9 cellular contexts compared by ENCODE assay signal in the genomic region with DNA sequence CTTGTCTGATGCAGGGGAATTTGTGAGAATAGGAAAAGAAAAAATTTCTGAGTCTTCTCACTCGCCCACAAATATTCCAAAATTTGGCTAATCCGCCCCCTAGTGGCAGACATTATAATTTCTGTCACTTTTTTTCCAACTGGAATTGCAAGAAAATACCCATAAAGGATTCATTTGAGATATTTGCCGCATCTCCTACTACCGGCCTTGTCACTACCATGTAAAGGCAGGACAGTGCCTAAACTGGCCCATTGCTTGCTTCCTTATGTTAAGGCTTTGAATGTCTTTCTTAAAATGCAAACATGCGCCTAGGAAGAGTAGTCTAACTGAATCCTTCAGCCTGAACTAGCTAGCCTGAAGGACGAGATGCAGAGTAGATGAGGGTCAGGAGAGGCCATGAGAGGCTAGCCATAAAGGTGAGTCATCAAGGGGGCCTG. TPM values are rescaled to one million over a fixed set of nuclear protein-coding genes. Genes with fewer than 3 reads are reported as not detected.
DNase-seq lines count a peak whose midpoint lies in the region; ATAC-seq and TF ChIP-seq lines count a peak whose summit lies in the region.
"Had no signal": no experiment of that assay in that cellular context is flagged by ENCODE, and none has a peak within 500 bp of the region (broad histone marks: within the 10 kb centered on the region; RNA-seq: fewer than 3 reads in every experiment).

No MANE protein-coding gene starts in this region.

- H3K27ac ChIP-seq in HL-60 (replicated peaks) (no peak overlapping the region), endodermal cell (ENCODE audit: low read depth, low read length) (no peak overlapping the region)

- H3K36me3 ChIP-seq in endodermal cell (ENCODE audit: control insufficient read depth, insufficient read depth, low read length) = no peaks in the 10 kb centered on the region

- no peaks in the 10 kb centered on the region for H3K9me3 Mint-ChIP-seq in endodermal cell
- no peaks in the 10 kb centered on the region for H3K9me3 Mint-ChIP-seq in nephron

- H3K9ac ChIP-seq in endodermal cell (ENCODE audit: extremely low read depth, low read length, poor library complexity, severe bottlenecking) = no peak overlapping the region

- no peak overlapping the region for H3K4me3 Mint-ChIP-seq in endodermal cell
- H3K4me3 Mint-ChIP-seq in nephron = no peak overlapping the region
- H3K4me3 Mint-ChIP-seq: activated naive CD8-positive, alpha-beta T cell had no signal

- peak; percentile 51 for DNase-seq in NCI-H748 (lab: John Stamatoyannopoulos, UW; ENCODE audit: unreplicated experiment)
- DNase-seq in NCI-H748 treated with DMSO at 0.1 percent for 48 hours (lab: John Stamatoyannopoulos, UW) = no peak
- peak in 1 of 2 experiments; percentile 36 for DNase-seq in HL-60 (ENCODE audit: low read depth in 1 of 2, low spot score in 1 of 2)
- peak; percentile 19 for DNase-seq in SKM-1 (lab: John Stamatoyannopoulos, UW; ENCODE audit: unreplicated experiment)
- DNase-seq in endodermal cell = peak; percentile 73

- H3K4me1 Mint-ChIP-seq in endodermal cell (no peaks in the 10 kb centered on the region), nephron (no peaks in the 10 kb centered on the region)

- no peaks in the 10 kb centered on the region for H3K4me1 ChIP-seq in endodermal cell (ENCODE audit: control insufficient read depth, insufficient read depth, low read length)

- no peaks in the 10 kb centered on the region for H3K9me3 ChIP-seq in endodermal cell (ENCODE audit: control insufficient read depth, low read length)

- H3K27ac Mint-ChIP-seq in endodermal cell = no peak overlapping the region
- no peak overlapping the region for H3K27ac Mint-ChIP-seq in nephron
- H3K27ac Mint-ChIP-seq: activated naive CD8-positive, alpha-beta T cell had no signal

- no peaks in the 10 kb centered on the region for H3K36me3 Mint-ChIP-seq in endodermal cell (ENCODE audit: low read depth)
- no peaks in the 10 kb centered on the region for H3K36me3 Mint-ChIP-seq in nephron (ENCODE audit: low read depth)
- H3K36me3 Mint-ChIP-seq: activated naive CD8-positive, alpha-beta T cell had no signal

- 60 to 74% methylated on average over 4 to 6 of the region's 6 CpGs for WGBS in endodermal cell (ENCODE audit: insufficient coverage in 1 of 2, insufficient read length in 1 of 2), 2 experiments

- ATAC-seq in HG02852 (IDR thresholded peaks at IDR 0.05; ENCODE audit: unreplicated experiment) = no peak
- ATAC-seq in HG02678 (IDR thresholded peaks at IDR 0.05; ENCODE audit: unreplicated experiment) = no peak

- H3K27me3 ChIP-seq in HL-60 (ENCODE audit: insufficient read depth, poor library complexity, severe bottlenecking) = no peaks in the 10 kb centered on the region
- H3K27me3 ChIP-seq in endodermal cell (ENCODE audit: control insufficient read depth, insufficient read depth, low read length, poor library complexity, severe bottlenecking) = peaks cover 7% of the 10 kb centered on the region

- H3K27me3 Mint-ChIP-seq in endodermal cell (ENCODE audit: insufficient read depth) (peaks cover 36% of the 10 kb centered on the region), nephron (ENCODE audit: low read depth) (peaks cover 19% of the 10 kb centered on the region)

- TF ChIP-seq CTCF in HL-60 (IDR thresholded peaks at IDR 0.05; ENCODE audit: insufficient read depth, low read length) = peak; percentile 19
- peak; percentile 88 for TF ChIP-seq CTCF in endodermal cell (conservative IDR thresholded peaks at IDR 0.05)
- TF ChIP-seq CTCF in nephron (IDR thresholded peaks at IDR 0.05; ENCODE audit: unreplicated experiment in 3 of 3) = peak; percentile 72 to 78 (median 76)

- H3K4me3 ChIP-seq in HL-60 (replicated peaks; ENCODE audit: insufficient read depth, low read length) (no peak overlapping the region), endodermal cell (ENCODE audit: low read length) (no peak overlapping the region)

RNA-seq across cellular contexts. Expression of a gene that starts 9.3 kb away (rescaled TPM):
- 10 to 100 TPM; 19.8 to 23.3 TPM for total RNA-seq in endodermal cell
- polyA plus RNA-seq in endodermal cell (2013, experiment 1 of 2) = 18.6 TPM
- 21.0 TPM for polyA plus RNA-seq in endodermal cell (2013, experiment 2 of 2)

Comparison
In these comparisons a context has a peak if more than half of its experiments do, and no peak if none do; other contexts are left out.
1. CTCF ChIP-seq: peak in every context shown above with its lines; median percentile 88 in endodermal cell; 76 in nephron; 19 in HL-60.